ENCODE assay signal across 13 cellular contexts in genomic region chr12:4027412-4027811, GRCh38.
DNase-seq lines count a peak whose midpoint lies in the region; ATAC-seq and TF ChIP-seq lines count a peak whose summit lies in the region.
"Had no signal": no experiment of that assay in that cellular context is flagged by ENCODE, and none has a peak within 500 bp of the region (broad histone marks: within the 10 kb centered on the region; RNA-seq: fewer than 3 reads in every experiment).

No MANE protein-coding gene starts in this region.

- DNase-seq in NT2/D1 (ENCODE audit: low read depth, low spot score) (no peak), mesendoderm (no peak), G401 (ENCODE audit: low spot score) (no peak), BE2C (no peak), NOMO-1 treated with dmso at 0.1 percent for 144 hours (lab: John Stamatoyannopoulos, UW; ENCODE audit: unreplicated experiment) (no peak)
- peak; percentile 63 to 71 for DNase-seq in activated T-cell treated with anti-CD3 and anti-CD28 coated beads, Interleukin-2, amount 50 U/mL, for 48 hours
- peak; percentile 55 for DNase-seq in stimulated activated CD8-positive, alpha-beta memory T cell treated with anti-CD3 and anti-CD28 coated beads, Interleukin-4, amount 100 ng/mL, for 24 hours (ENCODE audit: low read depth)
- DNase-seq: dermis blood vessel endothelial cell, H7, KG1, left cardiac atrium had no signal

- ATAC-seq in GM19328 (IDR thresholded peaks at IDR 0.05; ENCODE audit: unreplicated experiment), result no peak
- ATAC-seq: left cardiac atrium had no signal

- H3K4me3 ChIP-seq in NT2/D1 (ENCODE audit: insufficient read length, low read depth) (no peak overlapping the region), mesendoderm (ENCODE audit: low read length) (no peak overlapping the region), BE2C (ENCODE audit: low read depth, low read length) (no peak overlapping the region)
- H3K4me3 ChIP-seq: tibial nerve had no signal

- peak overlapping the region; percentile 78 for H2BK5ac ChIP-seq in mesendoderm (ENCODE audit: low read length)

- H3K27me3 ChIP-seq in NT2/D1 (ENCODE audit: insufficient read depth, insufficient read length) (peaks cover 11% of the 10 kb centered on the region), mesendoderm (ENCODE audit: insufficient read depth, low read length, poor library complexity) (no peaks in the 10 kb centered on the region), BE2C (peaks cover 19% of the 10 kb centered on the region)
- H3K27me3 ChIP-seq: tibial nerve had no signal

- H3K4ac ChIP-seq in mesendoderm (ENCODE audit: low read depth, low read length), result peak overlapping the region; percentile 58

- H3K9ac ChIP-seq in NT2/D1 (ENCODE audit: insufficient read length, low read depth), result peak overlapping the region; percentile 42
- H3K9ac ChIP-seq in mesendoderm (ENCODE audit: low read length), result no peak overlapping the region

- no peak for TF ChIP-seq CTCF in BE2C (IDR thresholded peaks at IDR 0.05; ENCODE audit: low read depth, low read length)

- H3K36me3 ChIP-seq in NT2/D1 (ENCODE audit: insufficient read depth, insufficient read length, low read length) (no peaks in the 10 kb centered on the region), mesendoderm (ENCODE audit: control insufficient read depth, insufficient read depth, low read length) (no peaks in the 10 kb centered on the region), BE2C (no peaks in the 10 kb centered on the region)
- H3K36me3 ChIP-seq: tibial nerve had no signal

- in situ Hi-C loops in G401 (cut with HindIII; ENCODE audit: low sequenced_read_pairs), result loop anchor here (25.0 kb wide), 1 partner anchor 235 kb away; the partner anchor contains the start of gene CCND2

- H3K27ac ChIP-seq in mesendoderm (ENCODE audit: low read depth, low read length), result no peak overlapping the region

- H2AK5ac ChIP-seq in mesendoderm (ENCODE audit: low read length), result peak overlapping the region; percentile 99

- no CpG with 5 or more reads among the region's 4 CpGs for WGBS in mesendoderm (ENCODE audit: extremely low coverage, insufficient coverage, low lambda C conversion rate)

- peaks cover 2% of the 10 kb centered on the region for H3K79me1 ChIP-seq in mesendoderm (ENCODE audit: low read length)

- peak overlapping the region; percentile 2 for H2BK15ac ChIP-seq in mesendoderm (replicated peaks; ENCODE audit: low read depth)

- H3K18ac ChIP-seq in mesendoderm (ENCODE audit: low read length), result peak overlapping the region; percentile 55

- H4K5ac ChIP-seq in mesendoderm (ENCODE audit: low read length), result peak overlapping the region; percentile 73

- peak overlapping the region; percentile 70 for H2BK120ac ChIP-seq in mesendoderm (ENCODE audit: low read depth, low read length)

- H3K4me1 ChIP-seq in NT2/D1 (ENCODE audit: insufficient read depth, insufficient read length) (peaks cover 15% of the 10 kb centered on the region), mesendoderm (ENCODE audit: control insufficient read depth, low read depth, low read length) (peaks cover 28% of the 10 kb centered on the region), BE2C (no peaks in the 10 kb centered on the region)

- H3K9me3 ChIP-seq in NT2/D1 (ENCODE audit: insufficient read depth, low read length) (no peaks in the 10 kb centered on the region; the same call in 1 of the 2 replicates), BE2C (no peaks in the 10 kb centered on the region)
- H3K9me3 ChIP-seq: tibial nerve had no signal

- no peak overlapping the region for H3K23ac ChIP-seq in mesendoderm (ENCODE audit: low read length)

- H3K56ac ChIP-seq in mesendoderm (ENCODE audit: low read length), result peak overlapping the region; percentile 75

- H3K4me2 ChIP-seq in mesendoderm (ENCODE audit: low read length), result no peak overlapping the region

- H3K79me2 ChIP-seq in mesendoderm (ENCODE audit: control insufficient read depth, insufficient read depth, low read length), result no peaks in the 10 kb centered on the region

- no peak overlapping the region for H4K8ac ChIP-seq in mesendoderm (ENCODE audit: low read depth, low read length)

Comparison
In these comparisons a context has a peak if more than half of its experiments do, and no peak if none do; other contexts are left out.
1. DNase-seq: peak in activated T-cell treated with anti-CD3 and anti-CD28 coated beads, Interleukin-2, amount 50 U/mL, for 48 hours (2 of 2) and stimulated activated CD8-positive, alpha-beta memory T cell treated with anti-CD3 and anti-CD28 coated beads, Interleukin-4, amount 100 ng/mL, for 24 hours (single experiment); none in NT2/D1 (single experiment), mesendoderm (single experiment), G401 (single experiment), BE2C (single experiment) and NOMO-1 treated with dmso at 0.1 percent for 144 hours (single experiment).